In the genomic region with DNA sequence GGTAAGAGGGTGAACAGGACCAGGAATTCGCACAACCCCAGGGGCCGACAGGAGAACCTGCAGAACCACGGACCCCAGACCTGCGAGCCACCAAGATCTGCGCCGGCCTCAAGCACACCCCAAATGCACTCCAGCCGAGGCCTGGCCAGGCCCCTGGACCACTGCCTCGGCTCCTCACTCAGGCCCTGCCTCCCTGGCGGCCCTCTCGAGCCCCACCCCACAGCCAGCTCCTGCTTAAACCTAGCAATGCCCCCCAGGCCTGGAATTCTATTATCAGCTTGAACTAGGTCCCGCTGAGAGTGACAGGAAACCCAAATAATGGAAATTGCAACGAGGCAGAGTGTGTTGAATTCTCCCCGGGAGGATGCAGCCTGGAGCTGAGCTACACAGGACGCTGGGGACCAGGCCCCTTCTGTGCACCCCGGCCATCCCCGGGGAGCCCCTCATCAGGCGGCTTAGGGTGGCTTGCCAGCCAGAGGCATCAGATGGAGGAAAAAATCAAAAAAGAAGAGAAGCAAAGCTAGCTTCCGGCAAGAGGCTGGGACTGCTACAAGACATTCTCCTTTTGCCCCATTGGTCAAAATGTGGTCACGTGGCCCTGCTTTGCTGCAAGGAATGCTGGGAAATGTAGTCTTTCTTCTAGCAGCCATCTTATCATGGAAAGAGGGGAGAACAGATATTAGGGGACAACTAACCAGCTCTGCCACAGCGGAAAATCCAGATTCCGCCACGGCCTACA, we compare ENCODE assay signal across 8 cellular contexts. TPM values are rescaled to one million over a fixed set of nuclear protein-coding genes. Genes with fewer than 3 reads are reported as not detected.
DNase-seq lines count a peak whose midpoint lies in the region; ATAC-seq, FAIRE-seq and TF ChIP-seq lines count a peak whose summit lies in the region.

No MANE protein-coding gene starts in this region.

- no peak overlapping the region for H3K14ac ChIP-seq in H1 (ENCODE audit: insufficient read length)

- H2BK120ac ChIP-seq in H1 (replicated peaks; ENCODE audit: low read depth, low read length) (no peak overlapping the region), mesendoderm (ENCODE audit: low read depth, low read length) (no peak overlapping the region)

- no peak overlapping the region for H4K91ac ChIP-seq in H1 (replicated peaks; ENCODE audit: insufficient read length, low read length)

- H3K56ac ChIP-seq in H1 (replicated peaks; ENCODE audit: insufficient read length, low read depth, low read length) (no peak overlapping the region), mesendoderm (ENCODE audit: low read length) (peak overlapping the region; percentile 53)

- H2BK15ac ChIP-seq in H1 (ENCODE audit: low read length), result no peak overlapping the region
- no peak overlapping the region for H2BK15ac ChIP-seq in mesendoderm (replicated peaks; ENCODE audit: low read depth)

- TF ChIP-seq RAD21 in H1 (IDR thresholded peaks at IDR 0.05 in 1 of 2, conservative IDR thresholded peaks at IDR 0.05 in 1 of 2; ENCODE audit: low read depth in 2 of 2, low read length in 2 of 2), result no peak

- H3K4ac ChIP-seq in H1 (replicated peaks; ENCODE audit: insufficient read length, low read depth, low read length) (no peak overlapping the region), mesendoderm (ENCODE audit: low read depth, low read length) (no peak overlapping the region)

- no peaks in the 10 kb centered on the region for H3K36me3 ChIP-seq in H1 (ENCODE audit: control insufficient read depth in 2 of 4, insufficient read depth in 4 of 4, low read length in 3 of 4)
- H3K36me3 ChIP-seq in mesendoderm (ENCODE audit: control insufficient read depth, insufficient read depth, low read length), result no peaks in the 10 kb centered on the region

- no peaks in the 10 kb centered on the region for H3K9me3 ChIP-seq in H1 (ENCODE audit: insufficient read depth in 2 of 2, low read depth in 1 of 2, low read length in 1 of 2)

- no peak overlapping the region for H3K4me2 ChIP-seq in H1 (ENCODE audit: insufficient read depth in 1 of 2, low read depth in 2 of 2, low read length in 2 of 2)
- no peak overlapping the region for H3K4me2 ChIP-seq in mesendoderm (ENCODE audit: low read length)

- peak overlapping the region; percentile 40 for H4K5ac ChIP-seq in H1 (ENCODE audit: insufficient read length, low read depth, low read length)
- no peak overlapping the region for H4K5ac ChIP-seq in mesendoderm (ENCODE audit: low read length)

- no peak overlapping the region for H3K9ac ChIP-seq in H1 (replicated peaks in 1 of 4; ENCODE audit: extremely low read depth in 1 of 4, low read depth in 3 of 4, low read length in 3 of 4)
- no peak overlapping the region for H3K9ac ChIP-seq in mesendoderm (ENCODE audit: low read length)

- TF ChIP-seq POLR2A in H1 (IDR thresholded peaks at IDR 0.05; ENCODE audit: control extremely low read depth in 1 of 2, low read depth in 2 of 2, low read length in 2 of 2), result no peak

- H2BK12ac ChIP-seq in H1 (ENCODE audit: low read depth, low read length), result 0 out of 2 replicates have a peak overlapping the region, but pooled peaks have one; percentile 39

- H2AFZ ChIP-seq in H1 (ENCODE audit: low read length), result peak overlapping the region; percentile 98

- H4K20me1 ChIP-seq in H1 (replicated peaks in 1 of 2; ENCODE audit: control insufficient read depth in 1 of 2, insufficient read depth in 2 of 2, low read length in 2 of 2), result no peaks in the 10 kb centered on the region

- H3K4me3 ChIP-seq in H1 (ENCODE audit: extremely low read depth in 1 of 4, insufficient read depth in 2 of 4, low read depth in 3 of 4, low read length in 4 of 4) (0 out of 8 replicates have a peak overlapping the region, but pooled peaks of 1 of the 4 experiments have one; percentile 12), mesendoderm (ENCODE audit: low read length) (no peak overlapping the region)

- peak; percentile 96 for FAIRE-seq in H1 (lab: Jason Lieb, UNC)

- no peak overlapping the region for H2AK5ac ChIP-seq in H1 (ENCODE audit: low read depth, low read length)
- H2AK5ac ChIP-seq in mesendoderm (ENCODE audit: low read length), result no peak overlapping the region

- WGBS in H1 (ENCODE audit: extremely low coverage in 1 of 2, insufficient coverage in 1 of 2, insufficient read length in 1 of 2, insufficient replicate concordance in 2 of 2, low coverage in 1 of 2, low lambda C conversion rate in 2 of 2, missing lambda C conversion rate in 1 of 2), 2 experiments, result 77% methylated on average over 22 of the region's 22 CpGs; no CpG with 5 or more reads in 1 of the 2 experiments
- WGBS in mesendoderm (ENCODE audit: extremely low coverage, insufficient coverage, low lambda C conversion rate), result no CpG with 5 or more reads among the region's 22 CpGs

- no peaks in the 10 kb centered on the region for H3K23me2 ChIP-seq in H1 (ENCODE audit: low read depth, low read length)

- no peak for TF ChIP-seq CTCF in H1 (IDR thresholded peaks at IDR 0.05; ENCODE audit: control extremely low read depth in 1 of 3, insufficient read depth in 1 of 3, low read depth in 1 of 3, low read length in 3 of 3)

- no peaks in the 10 kb centered on the region for H3K79me1 ChIP-seq in H1 (ENCODE audit: low read depth, low read length)
- H3K79me1 ChIP-seq in mesendoderm (ENCODE audit: low read length), result no peaks in the 10 kb centered on the region

- peak overlapping the region; percentile 92; the same call in 1 of the 2 replicates for H3K18ac ChIP-seq in H1 (ENCODE audit: extremely low read depth, low read length)
- no peak overlapping the region for H3K18ac ChIP-seq in mesendoderm (ENCODE audit: low read length)

- H4K8ac ChIP-seq in H1 (ENCODE audit: extremely low read depth, insufficient read depth, low read length), result peak overlapping the region; percentile 81
- H4K8ac ChIP-seq in mesendoderm (ENCODE audit: low read depth, low read length), result peak overlapping the region; percentile 89

- H3K27ac ChIP-seq in H1 (ENCODE audit: low read depth, low read length), result no peak overlapping the region
- H3K27ac ChIP-seq in mesendoderm (ENCODE audit: low read depth, low read length), result no peak overlapping the region

- H3K23ac ChIP-seq in H1 (ENCODE audit: insufficient read length) (no peak overlapping the region), mesendoderm (ENCODE audit: low read length) (no peak overlapping the region)

- H3K4me1 ChIP-seq in H1 (replicated peaks in 1 of 4; ENCODE audit: control insufficient read depth in 3 of 4, insufficient read depth in 4 of 4, low read length in 3 of 4) (peaks cover 0 to 6% (median 0%) of the 10 kb centered on the region in 4 experiments; a peak in 2 of 7 replicates), mesendoderm (ENCODE audit: control insufficient read depth, low read depth, low read length) (no peaks in the 10 kb centered on the region)

- TF ChIP-seq EP300 in H1 (IDR thresholded peaks at IDR 0.05; ENCODE audit: borderline replicate concordance in 1 of 2, low read depth in 2 of 2, low read length in 2 of 2), result no peak

- POLR2A ChIA-PET in H1 (lab: Charles Lee; ENCODE audit: partially characterized antibody), result interaction anchor here (0.8 to 1.4 kb wide), 4 partner anchors 50 to 203 kb away, joined by 3 read pairs; no protein-coding TSS in a partner anchor

- DNase-seq in D341Med (ENCODE audit: low spot score) (peak; percentile 94), NCI-H82 treated with DMSO at 0.1 percent for 48 hours (lab: John Stamatoyannopoulos, UW; ENCODE audit: unreplicated experiment) (peak; percentile 82), H1 (ENCODE audit: low read depth in 1 of 2, low spot score in 2 of 2) (peak; percentile 49 to 91), mesendoderm (peak; percentile 95)
- DNase-seq in activated CD8-positive, alpha-beta memory T cell treated with anti-CD3 and anti-CD28 coated beads for 4 hours (ENCODE audit: low read depth in 2 of 2), result peak; percentile 45 to 68
- peak; percentile 46 for DNase-seq in stimulated activated CD8-positive, alpha-beta memory T cell treated with anti-CD3 and anti-CD28 coated beads, Interleukin-12 subunit alpha, Interleukin-12 subunit beta, amount 100 ng/mL, for 4 hours (ENCODE audit: low read depth)

- CTCF ChIA-PET in H1 (lab: Charles Lee; ENCODE audit: partially characterized antibody), result interaction anchor here (0.8 to 2.6 kb wide), 5 partner anchors 8 to 115 kb away, joined by 3 to 14 read pairs (median 7); no protein-coding TSS in a partner anchor

- peak; percentile 57 for ATAC-seq in HG03378 (IDR thresholded peaks at IDR 0.05; ENCODE audit: unreplicated experiment)
- no peak for ATAC-seq in HG03442 (IDR thresholded peaks at IDR 0.05; ENCODE audit: unreplicated experiment)

- H3K79me2 ChIP-seq in H1 (ENCODE audit: control insufficient read depth in 1 of 2, insufficient read depth in 2 of 2, low read length in 2 of 2), result no peaks in the 10 kb centered on the region
- H3K79me2 ChIP-seq in mesendoderm (ENCODE audit: control insufficient read depth, insufficient read depth, low read length), result no peaks in the 10 kb centered on the region

- H3K27me3 ChIP-seq in H1 (replicated peaks in 1 of 4; ENCODE audit: control insufficient read depth in 3 of 4, extremely low read depth in 1 of 4, insufficient read depth in 3 of 4, low read length in 3 of 4), result no peaks in the 10 kb centered on the region
- no peaks in the 10 kb centered on the region for H3K27me3 ChIP-seq in mesendoderm (ENCODE audit: insufficient read depth, low read length, poor library complexity)

- H2BK20ac ChIP-seq in H1 (ENCODE audit: low read length), result no peak overlapping the region; the same call in 1 of the 2 replicates

- H2BK5ac ChIP-seq in H1 (ENCODE audit: low read depth, low read length) (peak overlapping the region; percentile 71; the same call in 1 of the 2 replicates), mesendoderm (ENCODE audit: low read length) (no peak overlapping the region)

RNA-seq across cellular contexts. Expression of gene ENPP7, which starts 2.4 kb away (rescaled TPM):
- not detected in 2 replicates for total RNA-seq in H1 (2021; fragmentation: NEBNext Ultra II Directional; extraction: Animal tissue kit (Norgen Biotek cat#: 25700))
- not detected in 2 replicates for polyA plus RNA-seq in H1 (2011; rRNA removed)
- polyA plus RNA-seq in H1 (2011; cell fraction: cytosol; rRNA removed), result not detected
- not detected for polyA plus RNA-seq in H1 (2011; cell fraction: nucleus; rRNA removed)
- polyA plus RNA-seq in H1 (2012, experiment 1 of 2), result not detected in 4 replicates
- not detected for polyA plus RNA-seq in H1 (2012, experiment 2 of 2)
- polyA plus RNA-seq in H1 (2013, experiment 1 of 2), result not detected
- not detected for polyA plus RNA-seq in H1 (2013, experiment 2 of 2)
- not detected in 2 replicates for polyA minus RNA-seq in H1 (2011; rRNA and poly(A)+ RNA removed)
- polyA minus RNA-seq in H1 (2011; cell fraction: cytosol; rRNA and poly(A)+ RNA removed), result not detected
- polyA minus RNA-seq in H1 (2011; cell fraction: nucleus; rRNA and poly(A)+ RNA removed), result not detected
- polyA plus RNA-seq in mesendoderm (2013, experiment 1 of 2), result not detected
- polyA plus RNA-seq in mesendoderm (2013, experiment 2 of 2), result not detected

RNA-seq across cellular contexts. Expression of gene CBX2, which starts 49.6 kb away (rescaled TPM):
- total RNA-seq in H1 (2021; fragmentation: NEBNext Ultra II Directional; extraction: Animal tissue kit (Norgen Biotek cat#: 25700)), result 83.9 and 85.9 TPM in 2 replicates
- 64.3 and 86.5 TPM in 2 replicates for polyA plus RNA-seq in H1 (2011; rRNA removed)
- 76.8 TPM for polyA plus RNA-seq in H1 (2011; cell fraction: cytosol; rRNA removed)
- 109 TPM for polyA plus RNA-seq in H1 (2011; cell fraction: nucleus; rRNA removed)
- 48.6 to 73.4 TPM (median 65.8 TPM) in 4 replicates for polyA plus RNA-seq in H1 (2012, experiment 1 of 2)
- 53.8 TPM for polyA plus RNA-seq in H1 (2012, experiment 2 of 2)
- polyA plus RNA-seq in H1 (2013, experiment 1 of 2), result 40.5 TPM
- 39.5 TPM for polyA plus RNA-seq in H1 (2013, experiment 2 of 2)
- 45.5 and 56.4 TPM in 2 replicates for polyA minus RNA-seq in H1 (2011; rRNA and poly(A)+ RNA removed)
- 70.0 TPM for polyA minus RNA-seq in H1 (2011; cell fraction: cytosol; rRNA and poly(A)+ RNA removed)
- polyA minus RNA-seq in H1 (2011; cell fraction: nucleus; rRNA and poly(A)+ RNA removed), result 61.7 TPM
- polyA plus RNA-seq in mesendoderm (2013, experiment 1 of 2), result 25.1 TPM
- polyA plus RNA-seq in mesendoderm (2013, experiment 2 of 2), result 25.0 TPM
